Comparison of ENCODE assay signal across 12 cellular contexts in genomic region chr16:70572926-70573270, GRCh38. TPM values are rescaled to one million over a fixed set of nuclear protein-coding genes. Genes with fewer than 3 reads are reported as not detected.
DNase-seq lines count a peak whose midpoint lies in the region; ATAC-seq, FAIRE-seq and TF ChIP-seq lines count a peak whose summit lies in the region.
"Had no signal": no experiment of that assay in that cellular context is flagged by ENCODE, and none has a peak within 500 bp of the region (broad histone marks: within the 10 kb centered on the region; RNA-seq: fewer than 3 reads in every experiment).

No MANE protein-coding gene starts in this region.

- CTCF ChIA-PET in H1 (lab: Charles Lee; ENCODE audit: partially characterized antibody), result interaction anchor here (1.1 to 5.3 kb wide), 7 partner anchors 8 to 305 kb away, joined by 3 to 65 read pairs (median 8); no protein-coding TSS in a partner anchor

- intact Hi-C loops in Right ventricle myocardium superior (cut with DNase I), result no loop called here
- intact Hi-C loops in left cardiac atrium (cut with DNase I), result loop anchor here in 1 of 2 donors (5.0 kb wide), 1 partner anchor 46 kb away; no protein-coding TSS in a partner anchor
- intact Hi-C loops in uterus (cut with DNase I; ENCODE audit: low total_unique reads), result no loop called here

- no peak overlapping the region for H4K91ac ChIP-seq in H1 (replicated peaks; ENCODE audit: insufficient read length, low read length)

- no peak overlapping the region for H2BK120ac ChIP-seq in H1 (replicated peaks; ENCODE audit: low read depth, low read length)

- no peak for FAIRE-seq in H1 (lab: Jason Lieb, UNC)
- FAIRE-seq: GM12892 had no signal

- H3K18ac ChIP-seq in H1 (ENCODE audit: extremely low read depth, low read length), result no peak overlapping the region

- no peak overlapping the region for H3K4me2 ChIP-seq in H1 (ENCODE audit: insufficient read depth in 1 of 2, low read depth in 2 of 2, low read length in 2 of 2)

- H3K36me3 ChIP-seq in H1 (ENCODE audit: control insufficient read depth in 2 of 4, insufficient read depth in 4 of 4, low read length in 3 of 4), result peaks cover 50 to 68% (median 65%) of the 10 kb centered on the region in 4 experiments
- no peaks in the 10 kb centered on the region for H3K36me3 ChIP-seq in uterus

- 80% methylated on average over 2 of the region's 2 CpGs; no CpG with 5 or more reads in 1 of the 2 experiments for WGBS in H1 (ENCODE audit: extremely low coverage in 1 of 2, insufficient coverage in 1 of 2, insufficient read length in 1 of 2, insufficient replicate concordance in 2 of 2, low coverage in 1 of 2, low lambda C conversion rate in 2 of 2, missing lambda C conversion rate in 1 of 2), 2 experiments

- H3K27me3 Mint-ChIP-seq in naive thymus-derived CD8-positive, alpha-beta T cell, result no peaks in the 10 kb centered on the region

- no peak for DNase-seq in Right ventricle myocardium superior
- no peak for DNase-seq in left cardiac atrium
- no peak for DNase-seq in H1 (ENCODE audit: low read depth in 1 of 2, low spot score in 2 of 2)
- no peak for DNase-seq in naive thymus-derived CD8-positive, alpha-beta T cell
- no peak for DNase-seq in uterus
- no peak for DNase-seq in NCI-H69 (lab: John Stamatoyannopoulos, UW)
- DNase-seq: NCI-H2107; stimulated activated CD4-positive, alpha-beta T cell treated with anti-CD3 and anti-CD28 coated beads, Interleukin-2, amount 100 ng/mL, for 24 hours had no signal

- no peaks in the 10 kb centered on the region; a peak in 1 of 7 replicates for H3K4me1 ChIP-seq in H1 (replicated peaks in 1 of 4; ENCODE audit: control insufficient read depth in 3 of 4, insufficient read depth in 4 of 4, low read length in 3 of 4)
- no peaks in the 10 kb centered on the region for H3K4me1 ChIP-seq in uterus

- peak; percentile 14 for ATAC-seq in Right ventricle myocardium superior (ENCODE audit: poor library complexity)
- no peak for ATAC-seq in left cardiac atrium
- ATAC-seq in naive thymus-derived CD8-positive, alpha-beta T cell, result no peak
- ATAC-seq in GM21786 (IDR thresholded peaks at IDR 0.05; ENCODE audit: unreplicated experiment), result no peak
- no peak for ATAC-seq in GM18909 (IDR thresholded peaks at IDR 0.05; ENCODE audit: poor library complexity, unreplicated experiment)

- no peak overlapping the region for H2BK20ac ChIP-seq in H1 (ENCODE audit: low read length)

- H2AK5ac ChIP-seq in H1 (ENCODE audit: low read depth, low read length), result no peak overlapping the region

- H3K4me3 Mint-ChIP-seq in naive thymus-derived CD8-positive, alpha-beta T cell, result no peak overlapping the region
- H3K4me3 Mint-ChIP-seq: neural crest cell had no signal

- no peak overlapping the region for H2BK12ac ChIP-seq in H1 (ENCODE audit: low read depth, low read length)

- peaks cover 9 to 11% of the 10 kb centered on the region in 2 experiments for H4K20me1 ChIP-seq in H1 (replicated peaks in 1 of 2; ENCODE audit: control insufficient read depth in 1 of 2, insufficient read depth in 2 of 2, low read length in 2 of 2)

- H3K4me3 ChIP-seq in H1 (ENCODE audit: extremely low read depth in 1 of 4, insufficient read depth in 2 of 4, low read depth in 3 of 4, low read length in 4 of 4) (no peak overlapping the region), uterus (no peak overlapping the region)

- no peaks in the 10 kb centered on the region for H3K23me2 ChIP-seq in H1 (ENCODE audit: low read depth, low read length)

- no peak overlapping the region for H4K5ac ChIP-seq in H1 (ENCODE audit: insufficient read length, low read depth, low read length)

- H3K56ac ChIP-seq in H1 (replicated peaks; ENCODE audit: insufficient read length, low read depth, low read length), result no peak overlapping the region

- POLR2A ChIA-PET in H1 (lab: Charles Lee; ENCODE audit: partially characterized antibody), result interaction anchor here (0.8 to 27.1 kb wide), 11 partner anchors 9 to 93 kb away, joined by 3 to 525 read pairs (median 11); partner anchors contain the start of genes COG4 and SF3B3
- POLR2A ChIA-PET in naive thymus-derived CD8-positive, alpha-beta T cell (lab: Charles Lee), result no interaction called here

- no peaks in the 10 kb centered on the region for H3K9me3 ChIP-seq in H1 (ENCODE audit: insufficient read depth in 2 of 2, low read depth in 1 of 2, low read length in 1 of 2)
- H3K9me3 ChIP-seq in uterus, result no peaks in the 10 kb centered on the region

- H2BK5ac ChIP-seq in H1 (ENCODE audit: low read depth, low read length), result no peak overlapping the region

- no peak for TF ChIP-seq CTCF in H1 (IDR thresholded peaks at IDR 0.05; ENCODE audit: control extremely low read depth in 1 of 3, insufficient read depth in 1 of 3, low read depth in 1 of 3, low read length in 3 of 3)
- TF ChIP-seq CTCF in uterus (IDR thresholded peaks at IDR 0.05), result no peak

- no peak overlapping the region for H3K4ac ChIP-seq in H1 (replicated peaks; ENCODE audit: insufficient read length, low read depth, low read length)

- H3K79me1 ChIP-seq in H1 (ENCODE audit: low read depth, low read length), result peaks cover 7% of the 10 kb centered on the region; the same call in 1 of the 2 replicates

- no peak overlapping the region for H2BK15ac ChIP-seq in H1 (ENCODE audit: low read length)

- no peak overlapping the region for H2AFZ ChIP-seq in H1 (ENCODE audit: low read length)

- H3K27ac Mint-ChIP-seq in naive thymus-derived CD8-positive, alpha-beta T cell, result peak overlapping the region in 9 of 10 donors; percentile 13 to 85 (median 71)

- H3K9me3 Mint-ChIP-seq in naive thymus-derived CD8-positive, alpha-beta T cell, result no peaks in the 10 kb centered on the region
- H3K9me3 Mint-ChIP-seq: neural crest cell had no signal

- no peak overlapping the region for H4K8ac ChIP-seq in H1 (ENCODE audit: extremely low read depth, insufficient read depth, low read length)

- no peak overlapping the region for H3K27ac ChIP-seq in H1 (ENCODE audit: low read depth, low read length)
- peak overlapping the region; percentile 46 to 62 for H3K27ac ChIP-seq in uterus

- peaks cover 0 to 67% (median 0%) of the 10 kb centered on the region in 3 donors for H3K36me3 Mint-ChIP-seq in naive thymus-derived CD8-positive, alpha-beta T cell

- H3K4me1 Mint-ChIP-seq in naive thymus-derived CD8-positive, alpha-beta T cell, result peaks cover 4 to 19% (median 13%) of the 10 kb centered on the region in 4 donors
- H3K4me1 Mint-ChIP-seq: neural crest cell had no signal

- no peak for TF ChIP-seq EP300 in H1 (IDR thresholded peaks at IDR 0.05; ENCODE audit: borderline replicate concordance in 1 of 2, low read depth in 2 of 2, low read length in 2 of 2)

- no peak overlapping the region for H3K14ac ChIP-seq in H1 (ENCODE audit: insufficient read length)

- H3K27me3 ChIP-seq in H1 (replicated peaks in 1 of 4; ENCODE audit: control insufficient read depth in 3 of 4, extremely low read depth in 1 of 4, insufficient read depth in 3 of 4, low read length in 3 of 4) (no peaks in the 10 kb centered on the region), uterus (no peaks in the 10 kb centered on the region)

- no peak overlapping the region for H3K23ac ChIP-seq in H1 (ENCODE audit: insufficient read length)

- no peak overlapping the region for H3K9ac ChIP-seq in H1 (replicated peaks in 1 of 4; ENCODE audit: extremely low read depth in 1 of 4, low read depth in 3 of 4, low read length in 3 of 4)

- TF ChIP-seq RAD21 in H1 (IDR thresholded peaks at IDR 0.05 in 1 of 2, conservative IDR thresholded peaks at IDR 0.05 in 1 of 2; ENCODE audit: low read depth in 2 of 2, low read length in 2 of 2), result no peak

- peak in 1 of 2 experiments; percentile 37; a peak in 1 of 3 replicates for TF ChIP-seq POLR2A in H1 (IDR thresholded peaks at IDR 0.05; ENCODE audit: control extremely low read depth in 1 of 2, low read depth in 2 of 2, low read length in 2 of 2)
- TF ChIP-seq POLR2A in uterus (IDR thresholded peaks at IDR 0.05), result no peak

- H3K79me2 ChIP-seq in H1 (ENCODE audit: control insufficient read depth in 1 of 2, insufficient read depth in 2 of 2, low read length in 2 of 2), result no peaks in the 10 kb centered on the region

TF ChIP-seq in H1, 55 proteins besides CTCF, POLR2A, EP300 and RAD21 (continues in another document):
- TF ChIP-seq BRCA1 (IDR thresholded peaks at IDR 0.05; ENCODE audit: low read depth, low read length), result no peak
- TF ChIP-seq CBX8 (IDR thresholded peaks at IDR 0.05; ENCODE audit: borderline replicate concordance, low read depth, low read length), result no peak
- no peak for TF ChIP-seq ASH2L (IDR thresholded peaks at IDR 0.05; ENCODE audit: low read length)
- TF ChIP-seq SRF (IDR thresholded peaks at IDR 0.05; ENCODE audit: low read depth, low read length), result no peak

RNA-seq across cellular contexts. Expression of gene SF3B3, which starts 49.3 kb away (rescaled TPM):
- 129 TPM for total RNA-seq in Right ventricle myocardium superior
- 100 to 1,000 TPM; 119 to 165 TPM for total RNA-seq in left cardiac atrium
- 513 and 521 TPM in 2 replicates for total RNA-seq in H1 (2021; fragmentation: NEBNext Ultra II Directional; extraction: Animal tissue kit (Norgen Biotek cat#: 25700))
- 241 and 261 TPM in 2 replicates for polyA plus RNA-seq in H1 (2011; rRNA removed)
- 143 TPM for polyA plus RNA-seq in H1 (2011; cell fraction: cytosol; rRNA removed)
- polyA plus RNA-seq in H1 (2011; cell fraction: nucleus; rRNA removed), result 373 TPM
- polyA plus RNA-seq in H1 (2012, experiment 1 of 2), result 284 to 337 TPM (median 317 TPM) in 4 replicates
- 63.1 TPM for polyA plus RNA-seq in H1 (2012, experiment 2 of 2)
- polyA plus RNA-seq in H1 (2013, experiment 1 of 2), result 156 TPM
- polyA plus RNA-seq in H1 (2013, experiment 2 of 2), result 141 TPM
- polyA minus RNA-seq in H1 (2011; rRNA and poly(A)+ RNA removed), result 358 and 477 TPM in 2 replicates
- 133 TPM for polyA minus RNA-seq in H1 (2011; cell fraction: cytosol; rRNA and poly(A)+ RNA removed)
- polyA minus RNA-seq in H1 (2011; cell fraction: nucleus; rRNA and poly(A)+ RNA removed), result 217 TPM
- 100 to 1,000 TPM; 270 to 277 TPM for total RNA-seq in naive thymus-derived CD8-positive, alpha-beta T cell
- polyA plus RNA-seq in naive thymus-derived CD8-positive, alpha-beta T cell, result 100 to 1,000 TPM in 2 of 3 donors, 10 to 100 TPM in 1; 85.9 to 120 (median 104) TPM
- 100 to 1,000 TPM in 2 of 4 donors, 10 to 100 TPM in 2; 24.3 to 244 (median 145) TPM for total RNA-seq in uterus

RNA-seq across cellular contexts. Expression of gene COG4, which starts 49.5 kb away (rescaled TPM):
- total RNA-seq in Right ventricle myocardium superior (49.1 TPM), left cardiac atrium (10 to 100 TPM; 33.9 to 41.2 TPM), uterus (100 to 1,000 TPM in 1 of 4 donors, 10 to 100 TPM in 3; 33.3 to 137 (median 67.1) TPM)
- total RNA-seq in H1 (2021; fragmentation: NEBNext Ultra II Directional; extraction: Animal tissue kit (Norgen Biotek cat#: 25700)), result 46.1 and 52.2 TPM in 2 replicates
- 50.2 and 54.7 TPM in 2 replicates for polyA plus RNA-seq in H1 (2011; rRNA removed)
- 48.3 TPM for polyA plus RNA-seq in H1 (2011; cell fraction: cytosol; rRNA removed)
- polyA plus RNA-seq in H1 (2011; cell fraction: nucleus; rRNA removed), result 94.1 TPM
- polyA plus RNA-seq in H1 (2012, experiment 1 of 2), result 37.1 to 49.2 TPM (median 47.6 TPM) in 4 replicates
- 20.8 TPM for polyA plus RNA-seq in H1 (2012, experiment 2 of 2)
- polyA plus RNA-seq in H1 (2013, experiment 1 of 2), result 32.5 TPM
- polyA plus RNA-seq in H1 (2013, experiment 2 of 2), result 29.9 TPM
- polyA minus RNA-seq in H1 (2011; rRNA and poly(A)+ RNA removed), result 55.9 and 66.3 TPM in 2 replicates
- 29.0 TPM for polyA minus RNA-seq in H1 (2011; cell fraction: cytosol; rRNA and poly(A)+ RNA removed)
- polyA minus RNA-seq in H1 (2011; cell fraction: nucleus; rRNA and poly(A)+ RNA removed), result 22.5 TPM
- 10 to 100 TPM; 57.4 to 57.6 TPM for total RNA-seq in naive thymus-derived CD8-positive, alpha-beta T cell
- polyA plus RNA-seq in naive thymus-derived CD8-positive, alpha-beta T cell, result 10 to 100 TPM; 52.4 to 58.6 (median 52.8) TPM
